Comparison of ENCODE assay signal across 8 cellular contexts in the genomic region with DNA sequence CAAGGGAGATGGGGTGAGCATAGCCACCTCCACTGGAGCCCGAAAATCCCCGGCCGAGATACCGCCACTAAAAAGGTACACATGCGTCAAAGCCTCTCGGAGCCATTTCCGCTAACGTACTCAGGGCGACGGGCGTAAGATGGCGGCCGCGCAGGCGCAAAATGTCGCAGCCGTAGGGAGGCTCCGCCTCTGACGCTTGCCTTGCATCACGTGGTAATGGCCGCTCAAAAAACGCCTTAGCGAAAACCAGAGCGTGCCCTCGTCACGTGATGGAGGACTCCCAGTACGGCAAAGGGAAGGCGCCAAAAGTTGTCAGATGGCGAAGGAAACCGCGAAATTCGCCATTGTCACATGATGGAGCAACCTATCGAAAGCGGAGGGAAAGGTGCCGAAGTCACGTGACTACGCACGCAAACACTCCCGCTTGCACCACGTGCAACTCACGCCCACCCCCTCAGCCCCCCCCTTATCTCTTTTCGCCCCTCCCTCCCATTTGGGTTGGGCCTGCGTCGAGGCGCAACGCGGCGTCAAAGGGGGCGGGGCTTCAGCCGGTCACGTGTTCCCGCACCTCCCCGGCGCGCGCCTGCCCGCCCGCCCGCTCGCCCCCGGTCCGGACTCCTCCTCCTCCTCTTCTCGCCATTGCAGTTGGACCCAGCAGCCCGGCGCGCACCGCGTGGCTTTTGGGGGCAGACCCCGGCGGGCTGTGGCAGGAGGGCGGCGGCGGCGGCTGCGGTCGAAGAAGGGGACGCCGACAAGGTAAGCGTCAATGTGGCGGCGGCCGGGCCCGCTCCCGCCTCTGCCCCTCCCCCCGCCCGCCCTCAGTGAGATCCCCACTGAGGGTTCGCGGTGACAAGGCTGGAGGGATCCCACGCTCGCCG. TPM values are rescaled to one million over a fixed set of nuclear protein-coding genes. Genes with fewer than 3 reads are reported as not detected.
DNase-seq lines count a peak whose midpoint lies in the region; ATAC-seq, FAIRE-seq and TF ChIP-seq lines count a peak whose summit lies in the region.

Gene ILF3, plus strand, starts transcription at position 615 of the 878 bp plus-strand sequence. CDS start 16,260 bp downstream, outside the sequence.

- peak within 1 kb of the TSS; percentile 93 for H2BK5ac ChIP-seq in trophoblast cell (ENCODE audit: low read depth, low read length, poor library complexity)

- peak within 1 kb of the TSS; percentile 97 for H4K8ac ChIP-seq in trophoblast cell (ENCODE audit: low read depth, low read length)

- H2BK120ac ChIP-seq in trophoblast cell (ENCODE audit: insufficient read depth, low read length, poor library complexity), result peak within 1 kb of the TSS; percentile 95

- peak within 1 kb of the TSS; percentile 96 for H3K14ac ChIP-seq in trophoblast cell (ENCODE audit: low read length)

- H3K4ac ChIP-seq in trophoblast cell (ENCODE audit: low read depth, low read length), result peak within 1 kb of the TSS; percentile 98

- peak within 1 kb of the TSS; percentile 98 to 100 (median 99) for H3K27ac ChIP-seq in adrenal gland
- H3K27ac ChIP-seq in trophoblast cell (ENCODE audit: low read depth, low read length), result peak within 1 kb of the TSS; percentile 90
- peak within 1 kb of the TSS; percentile 94 to 100 (median 98) for H3K27ac ChIP-seq in transverse colon

- intact Hi-C loops in adrenal gland (cut with DNase I) (loop anchor here in 1 of 2 donors (5.0 kb wide), 1 partner anchor 43 kb away; no protein-coding TSS in a partner anchor), cardiac septum (cut with DNase I) (loop anchor here (5.0 kb wide), 1 partner anchor 87 kb away; the partner anchor contains the start of genes CDKN2D and KRI1), transverse colon (cut with DNase I; ENCODE audit: low total_unique reads) (no loop called here)

- peak within 1 kb of the TSS; percentile 98 for H3K4me2 ChIP-seq in trophoblast cell (ENCODE audit: low read length)

- DNase-seq in GM12892 (ENCODE audit: insufficient read length) (peak; percentile 88), NCI-H146 (lab: John Stamatoyannopoulos, UW) (peak; percentile 100), T-helper 1 cell (peak; percentile 99 to 100 (median 100)), adrenal gland (peak; percentile 100), cardiac septum (ENCODE audit: low spot score) (peak; percentile 99), trophoblast cell (peak; percentile 100), transverse colon (peak; percentile 100)

- peaks cover 32 to 52% of the 10 kb centered on the region in 2 donors for H3K4me1 ChIP-seq in adrenal gland (replicated peaks in 1 of 2)
- peaks cover 7 to 10% of the 10 kb centered on the region in 2 experiments for H3K4me1 ChIP-seq in trophoblast cell (ENCODE audit: control insufficient read depth in 1 of 2, insufficient read depth in 2 of 2, low read length in 2 of 2)
- H3K4me1 ChIP-seq in transverse colon, result peaks cover 18 to 53% (median 36%) of the 10 kb centered on the region in 4 donors

- in situ Hi-C loops in transverse colon (cut with MboI; ENCODE audit: low pct_ligation_motif_present in 1 of 4, low pct_unique_long_range_greater_than_20kb in 1 of 4, low sequenced_read_pairs in 3 of 4), result no loop called here

- H2BK12ac ChIP-seq in trophoblast cell (ENCODE audit: low read length), result no peak within 1 kb of the TSS

- TF ChIP-seq EP300 in transverse colon (IDR thresholded peaks at IDR 0.05; ENCODE audit: low read depth), result peak; percentile 78

- peak in 1 of 6 experiments; percentile 12 for TF ChIP-seq CTCF in adrenal gland (IDR thresholded peaks at IDR 0.05)
- TF ChIP-seq CTCF in transverse colon (IDR thresholded peaks at IDR 0.05), result no peak

- H3K18ac ChIP-seq in trophoblast cell (ENCODE audit: low read length), result peak within 1 kb of the TSS; percentile 95

- peak within 1 kb of the TSS; percentile 99 for H3K9ac ChIP-seq in trophoblast cell (ENCODE audit: low read length)

- H3K36me3 ChIP-seq in adrenal gland (replicated peaks in 1 of 2) (no peaks in the 10 kb centered on the region), trophoblast cell (ENCODE audit: control insufficient read depth in 1 of 2, insufficient read depth in 2 of 2, low read length in 2 of 2) (peaks cover 5 to 9% of the 10 kb centered on the region in 2 experiments), transverse colon (no peaks in the 10 kb centered on the region)

- FAIRE-seq in GM12892 (lab: Jason Lieb, UNC), result peak; percentile 99

- no peaks in the 10 kb centered on the region for H3K9me3 ChIP-seq in adrenal gland (replicated peaks in 1 of 3)
- H3K9me3 ChIP-seq in trophoblast cell (ENCODE audit: insufficient read depth, low read depth, low read length), result no peaks in the 10 kb centered on the region
- H3K9me3 ChIP-seq in transverse colon, result no peaks in the 10 kb centered on the region

- H3K4me3 ChIP-seq in adrenal gland, result peak within 1 kb of the TSS; percentile 90 to 99 (median 93)
- H3K4me3 ChIP-seq in trophoblast cell (ENCODE audit: low read depth, low read length), result peak within 1 kb of the TSS; percentile 97
- H3K4me3 ChIP-seq in transverse colon, result peak within 1 kb of the TSS; percentile 87 to 100 (median 98)

- peak within 1 kb of the TSS; percentile 92 for H2AK5ac ChIP-seq in trophoblast cell (ENCODE audit: low read length)

- H3K79me1 ChIP-seq in trophoblast cell (ENCODE audit: low read length), result peaks cover 16% of the 10 kb centered on the region

- no peak within 1 kb of the TSS for H3K23ac ChIP-seq in trophoblast cell (ENCODE audit: low read length)

- TF ChIP-seq POLR2A in GM12892 (IDR thresholded peaks at IDR 0.05; ENCODE audit: low read depth, low read length), result peak; percentile 93
- peak; percentile 96 to 98 for TF ChIP-seq POLR2A in adrenal gland (IDR thresholded peaks at IDR 0.05)
- TF ChIP-seq POLR2A in transverse colon (IDR thresholded peaks at IDR 0.05), result peak; percentile 98

- ATAC-seq in HG02852 (IDR thresholded peaks at IDR 0.05; ENCODE audit: unreplicated experiment), result peak; percentile 60

- peak within 1 kb of the TSS; percentile 93 for H4K12ac ChIP-seq in trophoblast cell (ENCODE audit: low read depth, low read length)

- H2AFZ ChIP-seq in trophoblast cell (ENCODE audit: insufficient read depth, low read length, poor library complexity), result peak within 1 kb of the TSS; percentile 91

- H4K91ac ChIP-seq in trophoblast cell (ENCODE audit: low read depth, low read length), result peak within 1 kb of the TSS; percentile 98

- peaks cover 43% of the 10 kb centered on the region for H3K79me2 ChIP-seq in trophoblast cell (ENCODE audit: control insufficient read depth, insufficient read depth, low read length, poor library complexity)

- 0 to 3% (median 1%) methylated on average over 8 to 91 of the region's 91 CpGs for WGBS in adrenal gland, 4 donors
- no CpG with 5 or more reads among the region's 91 CpGs for WGBS in trophoblast cell (ENCODE audit: extremely low coverage, insufficient coverage, insufficient read length)
- 1% methylated on average over 73 of the region's 91 CpGs; no CpG with 5 or more reads in 1 of the 2 donors for WGBS in transverse colon (ENCODE audit: low coverage in 1 of 2), 2 donors

- no peaks in the 10 kb centered on the region for H3K27me3 ChIP-seq in adrenal gland
- no peaks in the 10 kb centered on the region for H3K27me3 ChIP-seq in trophoblast cell (ENCODE audit: insufficient read depth, low read length)
- H3K27me3 ChIP-seq in transverse colon, result no peaks in the 10 kb centered on the region

RNA-seq across cellular contexts. Expression of gene ILF3, which starts in this region (rescaled TPM):
- polyA plus RNA-seq in GM12892 (2012; ENCODE audit: missing spikeins), result 171 TPM
- 100 to 1,000 TPM in 5 of 8 donors, 10 to 100 TPM in 3; 75.0 to 254 (median 145) TPM for total RNA-seq in adrenal gland
- 100 to 1,000 TPM; 192 to 232 (median 219) TPM for polyA plus RNA-seq in adrenal gland
- 115 TPM for total RNA-seq in cardiac septum
- 200 and 209 TPM in 2 replicates for polyA plus RNA-seq in trophoblast cell (2013)
- total RNA-seq in transverse colon, result 100 to 1,000 TPM in 3 of 4 donors, 10 to 100 TPM in 1; 73.6 to 242 (median 151) TPM

Comparison
In these comparisons a context has a peak if more than half of its experiments do, and no peak if none do; other contexts are left out.
1. Peak in every context shown above with its lines: DNase-seq, ATAC-seq, H3K4me3 ChIP-seq and H3K27ac ChIP-seq.